ENCODE assay signal across 9 cellular contexts in the genomic region with DNA sequence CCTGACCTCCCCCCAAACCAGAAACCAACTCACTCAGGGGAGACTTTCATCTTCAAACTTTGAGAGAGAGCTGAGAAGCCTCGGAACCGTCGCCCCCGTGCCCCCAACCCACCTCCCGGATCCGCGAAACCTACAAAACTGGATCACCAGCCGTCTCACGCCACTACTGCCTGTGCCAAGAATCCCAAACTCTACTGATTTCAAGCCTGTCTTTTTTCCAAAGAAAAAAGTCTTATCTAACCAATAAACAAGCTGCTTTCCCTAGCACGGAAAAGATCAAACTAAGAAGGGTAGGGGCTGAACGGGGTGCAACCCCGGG. TPM values are rescaled to one million over a fixed set of nuclear protein-coding genes. Genes with fewer than 3 reads are reported as not detected.
DNase-seq lines count a peak whose midpoint lies in the region; ATAC-seq, FAIRE-seq and TF ChIP-seq lines count a peak whose summit lies in the region.
"Had no signal": no experiment of that assay in that cellular context is flagged by ENCODE, and none has a peak within 500 bp of the region (broad histone marks: within the 10 kb centered on the region; RNA-seq: fewer than 3 reads in every experiment).

No MANE protein-coding gene starts in this region.

- DNase-seq in bronchial epithelial cell (ENCODE audit: low read depth) (no peak), NCI-H128 (lab: John Stamatoyannopoulos, UW; ENCODE audit: unreplicated experiment) (no peak), AG20443 (ENCODE audit: low spot score) (no peak), gastrocnemius medialis (no peak)

- no peaks in the 10 kb centered on the region for H3K79me2 ChIP-seq in ACC112 (ENCODE audit: control insufficient read depth, insufficient read depth, low read length, unreplicated experiment)

- ATAC-seq in HG03439 (IDR thresholded peaks at IDR 0.05; ENCODE audit: unreplicated experiment) (no peak), gastrocnemius medialis (no peak)

- peak overlapping the region in 1 of 3 donors; percentile 9 for H3K27ac Mint-ChIP-seq in IgD-negative memory B cell

- peaks cover 8% of the 10 kb centered on the region for H3K4me1 ChIP-seq in ACC112 (ENCODE audit: control insufficient read depth, insufficient read depth, low read length, unreplicated experiment)
- peaks cover 13 to 18% of the 10 kb centered on the region in 2 donors for H3K4me1 ChIP-seq in muscle layer of duodenum (ENCODE audit: control insufficient read depth in 1 of 2, insufficient read depth in 2 of 2, low read length in 2 of 2)
- peaks cover 38 to 52% of the 10 kb centered on the region in 2 donors for H3K4me1 ChIP-seq in gastrocnemius medialis

- H3K4me3 ChIP-seq in ACC112 (ENCODE audit: low read depth, low read length) (peak overlapping the region; percentile 85), bronchial epithelial cell (ENCODE audit: low read depth, low read length) (peak overlapping the region; percentile 51), muscle layer of duodenum (ENCODE audit: low read depth in 1 of 2, low read length in 2 of 2) (peak overlapping the region; percentile 60 to 93), gastrocnemius medialis (peak overlapping the region in 2 of 4 donors; percentile 72 to 99)

- no peak for TF ChIP-seq CTCF in bronchial epithelial cell (IDR thresholded peaks at IDR 0.05; ENCODE audit: insufficient read depth, low read length, severe bottlenecking)
- no peak for TF ChIP-seq CTCF in gastrocnemius medialis (IDR thresholded peaks at IDR 0.05 in 4 of 5, conservative IDR thresholded peaks at IDR 0.05 in 1 of 5)

- TF ChIP-seq POLR2A in gastrocnemius medialis (IDR thresholded peaks at IDR 0.05) = no peak

- peaks cover 5 to 7% (median 7%) of the 10 kb centered on the region in 3 donors for H3K4me1 Mint-ChIP-seq in IgD-negative memory B cell

- H3K9me3 Mint-ChIP-seq in IgD-negative memory B cell = peaks cover 0 to 2% (median 2%) of the 10 kb centered on the region in 3 donors

- no peaks in the 10 kb centered on the region for H3K36me3 Mint-ChIP-seq in IgD-negative memory B cell

- intact Hi-C loops in gastrocnemius medialis (cut with DNase I; ENCODE audit: low total_unique reads) = loop anchor here (5.0 to 10.0 kb wide), 3 partner anchors 262 to 1118 kb away; a partner anchor contains a TSS

- in situ Hi-C loops in gastrocnemius medialis (cut with MboI; ENCODE audit: low sequenced_read_pairs in 4 of 4) = loop anchor here (5.0 to 25.0 kb wide), 6 partner anchors 102 to 597 kb away; no protein-coding TSS in a partner anchor

- H3K9me3 ChIP-seq in muscle layer of duodenum (ENCODE audit: control insufficient read depth in 1 of 2, low read length in 2 of 2) (no peaks in the 10 kb centered on the region), gastrocnemius medialis (no peaks in the 10 kb centered on the region)

- peak overlapping the region; percentile 69 for H2AFZ ChIP-seq in ACC112 (ENCODE audit: low read length, unreplicated experiment)

- H3K27me3 ChIP-seq in ACC112 (ENCODE audit: insufficient read depth, low read length) = no peaks in the 10 kb centered on the region
- peaks cover 31% of the 10 kb centered on the region for H3K27me3 ChIP-seq in bronchial epithelial cell (ENCODE audit: control insufficient read depth, insufficient read depth, low read length)
- no peaks in the 10 kb centered on the region for H3K27me3 ChIP-seq in muscle layer of duodenum (ENCODE audit: low read depth, low read length)
- no peaks in the 10 kb centered on the region for H3K27me3 ChIP-seq in gastrocnemius medialis

- FAIRE-seq in bronchial epithelial cell (lab: Jason Lieb, UNC) = no peak

- no peak overlapping the region for H3K27ac ChIP-seq in ACC112 (ENCODE audit: low read depth, low read length)
- H3K27ac ChIP-seq in muscle layer of duodenum (ENCODE audit: low read length) = no peak overlapping the region
- no peak overlapping the region for H3K27ac ChIP-seq in gastrocnemius medialis
- H3K27ac ChIP-seq: epithelial cell of prostate had no signal

- peak overlapping the region; percentile 44 to 94 (median 68) for H3K4me3 Mint-ChIP-seq in IgD-negative memory B cell

- peaks cover 17% of the 10 kb centered on the region for H3K27me3 Mint-ChIP-seq in IgD-negative memory B cell

- H3K36me3 ChIP-seq in ACC112 (ENCODE audit: insufficient read depth, low read length) (no peaks in the 10 kb centered on the region), bronchial epithelial cell (ENCODE audit: control insufficient read depth, insufficient read depth, low read length) (no peaks in the 10 kb centered on the region), muscle layer of duodenum (ENCODE audit: control insufficient read depth in 1 of 2, insufficient read depth in 2 of 2, low read length in 2 of 2) (no peaks in the 10 kb centered on the region), gastrocnemius medialis (no peaks in the 10 kb centered on the region)

RNA-seq across cellular contexts. Expression of a gene that starts 2.0 kb away (rescaled TPM):
- 0.40 TPM for polyA plus RNA-seq in IgD-negative memory B cell
- total RNA-seq in bronchial epithelial cell (under 0.01 TPM in 1 of 2 replicates, not detected in the other), gastrocnemius medialis (10 to 100 TPM in 3 of 4 donors, 1 to 10 TPM in 1; 9.9 to 27.2 (median 17.9) TPM)

Comparison
In these comparisons a context has a peak if more than half of its experiments do, and no peak if none do; other contexts are left out.
1. RNA of a gene that starts 2.0 kb away (total RNA-seq): 9.9 to 27.2 TPM in gastrocnemius medialis; under 0.01 TPM in bronchial epithelial cell; every median in the first group is over 10 times any median in the second.